In the genomic region with DNA sequence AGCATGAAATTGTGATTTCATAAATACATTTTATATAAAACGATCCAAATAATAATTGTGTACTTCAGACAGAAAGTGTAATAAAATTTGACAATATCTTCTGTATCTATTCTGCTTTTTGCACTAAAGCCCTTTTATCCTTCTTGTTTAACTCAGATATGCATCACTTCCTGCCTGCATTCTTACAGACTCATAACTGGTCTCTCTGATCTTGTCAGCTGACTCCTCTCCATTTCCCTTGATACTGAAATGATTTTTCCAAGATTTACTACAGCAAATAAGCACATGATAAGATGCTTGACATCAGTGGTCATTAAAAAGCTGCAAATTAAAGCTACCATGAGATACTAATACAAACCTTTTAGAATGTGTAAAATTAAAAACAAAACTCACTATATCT, we compare ENCODE assay signal across 34 cellular contexts. TPM values are rescaled to one million over a fixed set of nuclear protein-coding genes. Genes with fewer than 3 reads are reported as not detected.
"Had no signal": no experiment of that assay in that cellular context is flagged by ENCODE, and none has a peak within 500 bp of the region (broad histone marks: within the 10 kb centered on the region; RNA-seq: fewer than 3 reads in every experiment).

No MANE protein-coding gene starts in this region.

- DNase-seq: activated CD4-positive, alpha-beta T cell treated with anti-CD3 and anti-CD28 coated beads for 36 hours; activated CD4-positive, alpha-beta T cell treated with anti-CD3 and anti-CD28 coated beads, Interleukin-2, amount 10 ng/mL, durations not matched to agents 7 days and 5 days; activated CD4-positive, alpha-beta T cell treated with anti-CD3 and anti-CD28 coated beads, Interleukin-2, amount 50 U/mL, for 48 hours; activated CD8-positive, alpha-beta T cell treated with anti-CD3 and anti-CD28 coated beads, Interleukin-2, amount 10 ng/mL, durations not matched to agents 7 days and 5 days; activated gamma-delta T cell; activated naive CD4-positive, alpha-beta T cell treated with anti-CD3 and anti-CD28 coated beads for 36 hours; activated T-cell treated with anti-CD3 and anti-CD28 coated beads, Interleukin-2, amount 50 U/mL, for 24 hours; adrenal gland; anterior cingulate cortex; Kasumi-1; MG63; NCI-H1048; NCI-H1105 treated with DMSO at 0.1 percent for 48 hours; NCI-H1436 treated with DMSO at 0.1 percent for 48 hours; NCI-H1694 treated with DMSO at 0.1 percent for 48 hours; NCI-H2029; NCI-H345; NCI-H524 treated with DMSO at 0.1 percent for 48 hours; NCI-H748 treated with DMSO at 0.1 percent for 48 hours; RPMI8226; SHP77 treated with DMSO at 0.1 percent for 48 hours; SK-N-SH had no signal

- H3K4me3 Mint-ChIP-seq: activated CD4-positive, alpha-beta T cell treated with anti-CD3 and anti-CD28 coated beads for 36 hours; activated CD4-positive, alpha-beta T cell treated with anti-CD3 and anti-CD28 coated beads, Interleukin-2, amount 10 ng/mL, durations not matched to agents 7 days and 5 days; activated CD8-positive, alpha-beta T cell treated with anti-CD3 and anti-CD28 coated beads, Interleukin-2, amount 10 ng/mL, durations not matched to agents 7 days and 5 days; activated naive CD4-positive, alpha-beta T cell treated with anti-CD3 and anti-CD28 coated beads for 36 hours; activated T-cell treated with anti-CD3 and anti-CD28 coated beads, Interleukin-2, amount 50 U/mL, for 24 hours; brain; T-helper 1 cell treated with Interleukin-12 subunit alpha and Interleukin-12 subunit beta and Interleukin-4 antibody, amounts not matched to agents 30 μg/mL and 1 μg/mL, for 36 hours; T-helper 2 cell treated with Interferon-gamma antibody and Interleukin-4, amounts not matched to agents 5 μg/mL and 100 μg/mL, for 36 hours; WTC11 had no signal

- H3K27me3 ChIP-seq: adrenal gland, cardiac muscle cell, SJSA1 had no signal

- H3K27ac Mint-ChIP-seq: activated CD4-positive, alpha-beta T cell treated with anti-CD3 and anti-CD28 coated beads for 36 hours; activated CD4-positive, alpha-beta T cell treated with anti-CD3 and anti-CD28 coated beads, Interleukin-2, amount 10 ng/mL, durations not matched to agents 7 days and 5 days; activated CD8-positive, alpha-beta T cell treated with anti-CD3 and anti-CD28 coated beads, Interleukin-2, amount 10 ng/mL, durations not matched to agents 7 days and 5 days; activated naive CD4-positive, alpha-beta T cell treated with anti-CD3 and anti-CD28 coated beads for 36 hours; activated naive CD4-positive, alpha-beta T cell treated with anti-CD3 and anti-CD28 coated beads, Interleukin-2, amount 50 U/mL, for 72 hours; activated T-cell treated with anti-CD3 and anti-CD28 coated beads, Interleukin-2, amount 50 U/mL, for 24 hours; activated T-helper 2 cell treated with anti-CD3 and anti-CD28 coated beads, Interferon-gamma antibody, Interleukin-2, Interleukin-4, amounts not matched to agents 10 μg/mL and 5 μg/mL and 100 μg/mL, durations not matched to agents 14 hours and 24 hours and 36 hours; brain; T-helper 1 cell treated with Interleukin-12 subunit alpha and Interleukin-12 subunit beta and Interleukin-4 antibody, amounts not matched to agents 30 μg/mL and 1 μg/mL, for 36 hours; T-helper 2 cell treated with Interferon-gamma antibody and Interleukin-4, amounts not matched to agents 5 μg/mL and 100 μg/mL, for 36 hours; WTC11 had no signal

- H3K9ac ChIP-seq: SK-N-SH had no signal

- H3K9me2 ChIP-seq: SK-N-SH had no signal

- H3K27me3 Mint-ChIP-seq: activated CD4-positive, alpha-beta T cell treated with anti-CD3 and anti-CD28 coated beads for 36 hours; activated CD4-positive, alpha-beta T cell treated with anti-CD3 and anti-CD28 coated beads, Interleukin-2, amount 10 ng/mL, durations not matched to agents 7 days and 5 days; activated T-cell treated with anti-CD3 and anti-CD28 coated beads, Interleukin-2, amount 50 U/mL, for 24 hours; brain had no signal

- H3K36me3 ChIP-seq: adrenal gland, cardiac muscle cell, MG63, SJSA1 had no signal

- H3K4me3 ChIP-seq: adrenal gland, cardiac muscle cell, MG63, SJSA1 had no signal

- H3K36me3 Mint-ChIP-seq: activated naive CD4-positive, alpha-beta T cell treated with anti-CD3 and anti-CD28 coated beads, Interleukin-2, amount 50 U/mL, for 72 hours; brain; WTC11 had no signal

- H3K27ac ChIP-seq: adrenal gland, cardiac muscle cell, SJSA1 had no signal

- H3K4me1 ChIP-seq: adrenal gland, SJSA1 had no signal

- H3K9me3 ChIP-seq: adrenal gland, MG63, SJSA1, SK-N-SH had no signal

- H3K4me2 ChIP-seq: SK-N-SH had no signal

- FAIRE-seq: TTC549 had no signal

- H3K4me1 Mint-ChIP-seq: activated CD4-positive, alpha-beta T cell treated with anti-CD3 and anti-CD28 coated beads for 36 hours; activated CD4-positive, alpha-beta T cell treated with anti-CD3 and anti-CD28 coated beads, Interleukin-2, amount 10 ng/mL, durations not matched to agents 7 days and 5 days; brain; WTC11 had no signal

- H3K9me3 Mint-ChIP-seq: activated CD4-positive, alpha-beta T cell treated with anti-CD3 and anti-CD28 coated beads, Interleukin-2, amount 10 ng/mL, durations not matched to agents 7 days and 5 days; activated naive CD4-positive, alpha-beta T cell treated with anti-CD3 and anti-CD28 coated beads for 36 hours; brain; T-helper 1 cell treated with Interleukin-12 subunit alpha and Interleukin-12 subunit beta and Interleukin-4 antibody, amounts not matched to agents 30 μg/mL and 1 μg/mL, for 36 hours; WTC11 had no signal

- ATAC-seq: activated CD4-positive, alpha-beta T cell treated with anti-CD3 and anti-CD28 coated beads for 36 hours; activated CD4-positive, CD25-positive, alpha-beta regulatory T cell treated with anti-CD3 and anti-CD28 coated beads, Interleukin-2, amount 50 U/mL, for 24 hours; activated CD8-positive, alpha-beta T cell treated with anti-CD3 and anti-CD28 coated beads, Interleukin-2, amount 10 ng/mL, durations not matched to agents 7 days and 5 days; activated naive CD4-positive, alpha-beta T cell treated with anti-CD3 and anti-CD28 coated beads, Interleukin-2, amount 50 U/mL, for 72 hours; WTC11 had no signal

RNA-seq across cellular contexts. Expression of gene SI, which starts 25.3 kb away (rescaled TPM):
- total RNA-seq: activated CD4-positive, alpha-beta T cell treated with anti-CD3 and anti-CD28 coated beads for 36 hours; activated CD4-positive, alpha-beta T cell treated with anti-CD3 and anti-CD28 coated beads, Interleukin-2, amount 10 ng/mL, durations not matched to agents 7 days and 5 days; activated CD8-positive, alpha-beta T cell treated with anti-CD3 and anti-CD28 coated beads, Interleukin-2, amount 10 ng/mL, durations not matched to agents 7 days and 5 days; activated naive CD4-positive, alpha-beta T cell treated with anti-CD3 and anti-CD28 coated beads for 36 hours; activated naive CD4-positive, alpha-beta T cell treated with anti-CD3 and anti-CD28 coated beads, Interleukin-2, amount 50 U/mL, for 72 hours; activated T-helper 2 cell treated with anti-CD3 and anti-CD28 coated beads, Interferon-gamma antibody, Interleukin-2, Interleukin-4, amounts not matched to agents 10 μg/mL and 5 μg/mL and 100 μg/mL, durations not matched to agents 14 hours and 24 hours and 36 hours; adrenal gland; cardiac muscle cell; NCI-H460; OCI-LY7; SJSA1; WTC11 had no signal
